8 cellular contexts compared by ENCODE assay signal in genomic region chr11:118928870-118929495, GRCh38. TPM values are rescaled to one million over a fixed set of nuclear protein-coding genes. Genes with fewer than 3 reads are reported as not detected.
DNase-seq lines count a peak whose midpoint lies in the region; ATAC-seq, FAIRE-seq and TF ChIP-seq lines count a peak whose summit lies in the region.

No MANE protein-coding gene starts in this region.

- CTCF ChIA-PET in GM12878 (lab: Yijun Ruan, JAX), result interaction anchor here (0.5 to 11.6 kb wide), 11 partner anchors 13 to 1750 kb away, joined by 3 to 330 read pairs (median 4); partner anchors contain the start of gene UPK2

- H3K9me3 ChIP-seq in GM12878 (replicated peaks; ENCODE audit: control insufficient read depth, insufficient read depth, low read length) (no peaks in the 10 kb centered on the region), iPS-18a (ENCODE audit: control insufficient read depth, low read depth, low read length) (no peaks in the 10 kb centered on the region)

- peak overlapping the region; percentile 99 for H3K4me2 ChIP-seq in GM12878 (ENCODE audit: control insufficient read depth, insufficient read depth)

- no peak for TF ChIP-seq CTCF in GM12878 (IDR thresholded peaks at IDR 0.05 in 2 of 3, conservative IDR thresholded peaks at IDR 0.05 in 1 of 3; ENCODE audit: control insufficient read depth in 2 of 3, extremely low read depth in 1 of 3, insufficient read depth in 1 of 3, low read depth in 3 of 3, low read length in 3 of 3)

- under 1% methylated on average over 18 of the region's 26 CpGs for WGBS in GM12878 (ENCODE audit: insufficient coverage, insufficient replicate concordance, low lambda C conversion rate, missing lambda C conversion rate)

- FAIRE-seq in GM12878 (lab: Jason Lieb, UNC) (no peak), urothelium cell line (lab: Jason Lieb, UNC) (no peak)

- H3K27ac ChIP-seq in GM12878 (ENCODE audit: control insufficient read depth, insufficient read depth) (peak overlapping the region; percentile 67), iPS-18a (ENCODE audit: low read length) (no peak overlapping the region), skin epidermis (peak overlapping the region; percentile 59 to 100 (median 95))

- intact Hi-C loops in GM12878 (cut with micrococcal nuclease; ENCODE audit: unreplicated experiment), result loop anchor here (2.0 to 5.0 kb wide), 4 partner anchors 138 to 393 kb away; partner anchors contain the start of genes DDX6 and DPAGT1

- TF ChIP-seq RAD21 in GM12878 (IDR thresholded peaks at IDR 0.05; ENCODE audit: insufficient read depth, low read depth, low read length), result no peak

- in situ Hi-C loops in Caki2 (cut with HindIII; ENCODE audit: low pct_unique_long_range_greater_than_20kb, low sequenced_read_pairs), result no loop called here
- in situ Hi-C loops in GM12878 (cut with MboI), result no loop called here

- peak overlapping the region; percentile 77 for H2AFZ ChIP-seq in GM12878 (ENCODE audit: control insufficient read depth, low read depth, low read length)

- ATAC-seq in HG02678 (IDR thresholded peaks at IDR 0.05; ENCODE audit: unreplicated experiment) (peak; percentile 1), GM12878 (peak; percentile 10), HG02981 (IDR thresholded peaks at IDR 0.05; ENCODE audit: unreplicated experiment) (no peak)

- H3K27me3 ChIP-seq in GM12878 (replicated peaks in 1 of 2; ENCODE audit: control insufficient read depth in 2 of 2, insufficient read depth in 2 of 2, low read length in 1 of 2) (no peaks in the 10 kb centered on the region), iPS-18a (ENCODE audit: control insufficient read depth, insufficient read depth, low read length) (peaks cover 20% of the 10 kb centered on the region)

- H3K9ac ChIP-seq in GM12878 (ENCODE audit: control insufficient read depth, insufficient read depth, low read length), result peak overlapping the region; percentile 53; the same call in 1 of the 2 replicates
- peak overlapping the region; percentile 68 for H3K9ac ChIP-seq in iPS-18a (ENCODE audit: low read length)

- TF ChIP-seq POLR2A in GM12878 (IDR thresholded peaks at IDR 0.05; ENCODE audit: low read depth, low read length), result no peak

- no peak for TF ChIP-seq EP300 in GM12878 (IDR thresholded peaks at IDR 0.05; ENCODE audit: borderline replicate concordance in 1 of 2, control insufficient read depth in 1 of 2, low read depth in 2 of 2, low read length in 2 of 2)

- H3K36me3 ChIP-seq in GM12878 (ENCODE audit: control insufficient read depth in 2 of 2, insufficient read depth in 2 of 2, low read length in 1 of 2) (no peaks in the 10 kb centered on the region), iPS-18a (ENCODE audit: control insufficient read depth, low read depth, low read length) (no peaks in the 10 kb centered on the region)

- RAD21 ChIA-PET in GM12878 (lab: Charles Lee; ENCODE audit: unreplicated experiment), result interaction anchor here (0.6 to 8.8 kb wide), 6 partner anchors 17 to 239 kb away, joined by 3 to 169 read pairs (median 6); no protein-coding TSS in a partner anchor

- POLR2A ChIA-PET in GM12878 (lab: Charles Lee), result interaction anchor here (0.5 to 4.0 kb wide), 5 partner anchors 16 to 156 kb away, joined by 3 to 35 read pairs (median 5); no protein-coding TSS in a partner anchor

- H3K4me1 ChIP-seq in GM12878 (ENCODE audit: control insufficient read depth, insufficient read depth, low read length) (peaks cover 30% of the 10 kb centered on the region), iPS-18a (ENCODE audit: control insufficient read depth, low read depth, low read length) (peaks cover 16% of the 10 kb centered on the region)

- H4K20me1 ChIP-seq in GM12878 (ENCODE audit: control insufficient read depth, insufficient read depth), result no peaks in the 10 kb centered on the region

- peak overlapping the region; percentile 97 for H3K4me3 ChIP-seq in GM12878
- peak overlapping the region; percentile 84 for H3K4me3 ChIP-seq in iPS-18a (ENCODE audit: low read length)
- H3K4me3 ChIP-seq in skin epidermis, result peak overlapping the region; percentile 52 to 70 (median 64)

- SMC1A ChIA-PET in GM12878 (lab: Charles Lee; ENCODE audit: uncharacterized antibody, unreplicated experiment), result interaction anchor here (0.5 to 12.9 kb wide), 6 partner anchors 17 to 829 kb away, joined by 3 to 185 read pairs (median 4); no protein-coding TSS in a partner anchor

- DNase-seq in Caki2 (ENCODE audit: low read depth) (peak; percentile 77), RKO (ENCODE audit: low spot score) (peak; percentile 80), GM12878 (ENCODE audit: low read depth, low spot score) (no peak), urothelium cell line (ENCODE audit: low spot score) (no peak)

- peaks cover 13% of the 10 kb centered on the region for H3K79me2 ChIP-seq in GM12878 (ENCODE audit: control insufficient read depth, insufficient read depth, low read length)

- no TSS peak for BruUV-seq in GM12878 (replicated peaks; lab: Mats Ljungman, UMichigan)

RNA-seq across cellular contexts. Expression of gene BCL9L, which starts 3.3 kb away (rescaled TPM):
- 3.4 and 3.9 TPM in 2 replicates for total RNA-seq in Caki2 (2014; rRNA removed; shearing (Covaris generic); ENCODE audit: low replicate concordance)
- total RNA-seq in GM12878 (2013; cell fraction: nucleolus; rRNA removed), result 9.2 and 11.3 TPM in 2 replicates
- total RNA-seq in GM12878 (2014; rRNA removed), result 1.5 and 1.9 TPM in 2 replicates
- total RNA-seq in GM12878 (2014; rRNA removed; fragmentation: Illumina TruSeq; extraction: Trizol), result 0.92 and 1.9 TPM in 2 replicates
- total RNA-seq in GM12878 (2021), result 15.9 and 18.4 TPM in 2 replicates
- 2.2 TPM for polyA plus RNA-seq in GM12878 (2011; ENCODE audit: low read depth)
- polyA plus RNA-seq in GM12878 (2011; rRNA removed), result 0.67 and 0.84 TPM in 2 replicates
- 0.78 and 1.1 TPM in 2 replicates for polyA plus RNA-seq in GM12878 (2011; cell fraction: cytosol; rRNA removed)
- 4.7 and 6.3 TPM in 2 replicates for polyA plus RNA-seq in GM12878 (2011; cell fraction: nucleus; rRNA removed)
- 8.6 and 8.9 TPM in 2 replicates for polyA plus RNA-seq in GM12878 (2012)
- 1.1 and 6.0 TPM in 2 replicates for polyA plus RNA-seq in GM12878 (2014; fragmentation: Illumina TruSeq; extraction: Trizol)
- polyA plus RNA-seq in GM12878 (2014; fragmentation: Nextera tagmentation; extraction: Ambion mirVana), result under 1 TPM; 0.04 to 0.11 TPM
- 6.1 and 8.0 TPM in 2 replicates for polyA plus RNA-seq in GM12878 (2014; rRNA removed)
- under 1 TPM; 0.53 to 0.87 TPM for polyA plus RNA-seq in GM12878 (2016; fragmentation: Nextera tagmentation; extraction: Ambion mirVana)
- 0.59 and 3.8 TPM in 2 replicates for polyA minus RNA-seq in GM12878 (2011; rRNA and poly(A)+ RNA removed)
- polyA minus RNA-seq in GM12878 (2011; cell fraction: cytosol; rRNA and poly(A)+ RNA removed), result 3.3 and 4.4 TPM in 2 replicates
- 3.7 and 7.4 TPM in 2 replicates for polyA minus RNA-seq in GM12878 (2011; cell fraction: nucleus; rRNA and poly(A)+ RNA removed)

RNA-seq across cellular contexts. Expression of gene UPK2, which starts 27.1 kb away (rescaled TPM):
- total RNA-seq in Caki2 (2014; rRNA removed; shearing (Covaris generic); ENCODE audit: low replicate concordance), result not detected in 2 replicates
- 0.64 and 1.3 TPM in 2 replicates for total RNA-seq in GM12878 (2013; cell fraction: nucleolus; rRNA removed)
- total RNA-seq in GM12878 (2014; rRNA removed) (not detected in 2 replicates), GM12878 (2014; rRNA removed; fragmentation: Illumina TruSeq; extraction: Trizol) (not detected in 2 replicates), GM12878 (2021) (0.31 TPM in 1 of 2 replicates, not detected in the other)
- 0.46 TPM for polyA plus RNA-seq in GM12878 (2011; ENCODE audit: low read depth)
- polyA plus RNA-seq in GM12878 (2011; rRNA removed) (0.37 and 1.0 TPM in 2 replicates), GM12878 (2014; fragmentation: Illumina TruSeq; extraction: Trizol) (0.07 TPM in 1 of 2 replicates, not detected in the other), GM12878 (2014; fragmentation: Nextera tagmentation; extraction: Ambion mirVana) (not detected), GM12878 (2014; rRNA removed) (0.20 TPM in 1 of 2 replicates, not detected in the other), GM12878 (2016; fragmentation: Nextera tagmentation; extraction: Ambion mirVana) (not detected)
- polyA plus RNA-seq in GM12878 (2011; cell fraction: cytosol; rRNA removed), result 1.5 and 2.7 TPM in 2 replicates
- polyA plus RNA-seq in GM12878 (2011; cell fraction: nucleus; rRNA removed), result 1.7 and 2.6 TPM in 2 replicates
- 1.0 and 1.8 TPM in 2 replicates for polyA plus RNA-seq in GM12878 (2012)
- 0.73 and 1.4 TPM in 2 replicates for polyA minus RNA-seq in GM12878 (2011; rRNA and poly(A)+ RNA removed)
- polyA minus RNA-seq in GM12878 (2011; cell fraction: cytosol; rRNA and poly(A)+ RNA removed), result not detected in 2 replicates
- 0.24 TPM in 1 of 2 replicates, not detected in the other for polyA minus RNA-seq in GM12878 (2011; cell fraction: nucleus; rRNA and poly(A)+ RNA removed)

RNA-seq across cellular contexts. Expression of gene FOXR1, which starts 42.6 kb away (rescaled TPM):
- total RNA-seq in Caki2 (2014; rRNA removed; shearing (Covaris generic); ENCODE audit: low replicate concordance), result not detected in 2 replicates
- not detected in 2 replicates for total RNA-seq in GM12878 (2013; cell fraction: nucleolus; rRNA removed)
- not detected in 2 replicates for total RNA-seq in GM12878 (2014; rRNA removed)
- not detected in 2 replicates for total RNA-seq in GM12878 (2014; rRNA removed; fragmentation: Illumina TruSeq; extraction: Trizol)
- total RNA-seq in GM12878 (2021), result not detected in 2 replicates
- not detected for polyA plus RNA-seq in GM12878 (2011; ENCODE audit: low read depth)
- polyA plus RNA-seq in GM12878 (2011; rRNA removed), result not detected in 2 replicates
- not detected in 2 replicates for polyA plus RNA-seq in GM12878 (2011; cell fraction: cytosol; rRNA removed)
- polyA plus RNA-seq in GM12878 (2011; cell fraction: nucleus; rRNA removed), result not detected in 2 replicates
- not detected in 2 replicates for polyA plus RNA-seq in GM12878 (2012)
- not detected in 2 replicates for polyA plus RNA-seq in GM12878 (2014; fragmentation: Illumina TruSeq; extraction: Trizol)
- polyA plus RNA-seq in GM12878 (2014; fragmentation: Nextera tagmentation; extraction: Ambion mirVana), result not detected
- not detected in 2 replicates for polyA plus RNA-seq in GM12878 (2014; rRNA removed)
- polyA plus RNA-seq in GM12878 (2016; fragmentation: Nextera tagmentation; extraction: Ambion mirVana), result not detected
- polyA minus RNA-seq in GM12878 (2011; rRNA and poly(A)+ RNA removed), result not detected in 2 replicates
- polyA minus RNA-seq in GM12878 (2011; cell fraction: cytosol; rRNA and poly(A)+ RNA removed), result not detected in 2 replicates
- polyA minus RNA-seq in GM12878 (2011; cell fraction: nucleus; rRNA and poly(A)+ RNA removed), result not detected in 2 replicates

RNA-seq across cellular contexts. Expression of gene CXCR5, which starts 45.3 kb away (rescaled TPM):
- not detected in 2 replicates for total RNA-seq in Caki2 (2014; rRNA removed; shearing (Covaris generic); ENCODE audit: low replicate concordance)
- total RNA-seq in GM12878 (2013; cell fraction: nucleolus; rRNA removed), result 2.3 and 2.7 TPM in 2 replicates
- 0.27 and 0.56 TPM in 2 replicates for total RNA-seq in GM12878 (2014; rRNA removed)
- total RNA-seq in GM12878 (2014; rRNA removed; fragmentation: Illumina TruSeq; extraction: Trizol), result 0.18 and 0.22 TPM in 2 replicates
- 0.44 and 0.45 TPM in 2 replicates for total RNA-seq in GM12878 (2021)
- polyA plus RNA-seq in GM12878 (2011; ENCODE audit: low read depth), result 1.7 TPM
- 0.10 and 0.14 TPM in 2 replicates for polyA plus RNA-seq in GM12878 (2011; rRNA removed)
- 0.36 and 0.43 TPM in 2 replicates for polyA plus RNA-seq in GM12878 (2011; cell fraction: cytosol; rRNA removed)
- 0.38 and 0.45 TPM in 2 replicates for polyA plus RNA-seq in GM12878 (2011; cell fraction: nucleus; rRNA removed)
- 3.2 and 3.5 TPM in 2 replicates for polyA plus RNA-seq in GM12878 (2012)
- polyA plus RNA-seq in GM12878 (2014; fragmentation: Illumina TruSeq; extraction: Trizol), result 0.06 and 0.15 TPM in 2 replicates
- under 1 TPM; 0.03 to 0.11 TPM for polyA plus RNA-seq in GM12878 (2014; fragmentation: Nextera tagmentation; extraction: Ambion mirVana)
- polyA plus RNA-seq in GM12878 (2014; rRNA removed), result 0.15 and 0.28 TPM in 2 replicates
- polyA plus RNA-seq in GM12878 (2016; fragmentation: Nextera tagmentation; extraction: Ambion mirVana), result under 1 TPM; 0.44 to 0.63 TPM
- polyA minus RNA-seq in GM12878 (2011; rRNA and poly(A)+ RNA removed), result 0.59 and 0.88 TPM in 2 replicates
- 0.21 TPM in 1 of 2 replicates, not detected in the other for polyA minus RNA-seq in GM12878 (2011; cell fraction: cytosol; rRNA and poly(A)+ RNA removed)
- 0.36 and 0.38 TPM in 2 replicates for polyA minus RNA-seq in GM12878 (2011; cell fraction: nucleus; rRNA and poly(A)+ RNA removed)

Comparison
In these comparisons a context has a peak if more than half of its experiments do, and no peak if none do; other contexts are left out.
1. DNase-seq: peak in Caki2 (single experiment) and RKO (single experiment); none in GM12878 (single experiment) and urothelium cell line (single experiment).
2. Peak in every context shown above with its lines, with median percentiles within 50 percentile points of each other: H3K4me3 ChIP-seq.